Comparison of ENCODE assay signal across 27 cellular contexts in the genomic region with DNA sequence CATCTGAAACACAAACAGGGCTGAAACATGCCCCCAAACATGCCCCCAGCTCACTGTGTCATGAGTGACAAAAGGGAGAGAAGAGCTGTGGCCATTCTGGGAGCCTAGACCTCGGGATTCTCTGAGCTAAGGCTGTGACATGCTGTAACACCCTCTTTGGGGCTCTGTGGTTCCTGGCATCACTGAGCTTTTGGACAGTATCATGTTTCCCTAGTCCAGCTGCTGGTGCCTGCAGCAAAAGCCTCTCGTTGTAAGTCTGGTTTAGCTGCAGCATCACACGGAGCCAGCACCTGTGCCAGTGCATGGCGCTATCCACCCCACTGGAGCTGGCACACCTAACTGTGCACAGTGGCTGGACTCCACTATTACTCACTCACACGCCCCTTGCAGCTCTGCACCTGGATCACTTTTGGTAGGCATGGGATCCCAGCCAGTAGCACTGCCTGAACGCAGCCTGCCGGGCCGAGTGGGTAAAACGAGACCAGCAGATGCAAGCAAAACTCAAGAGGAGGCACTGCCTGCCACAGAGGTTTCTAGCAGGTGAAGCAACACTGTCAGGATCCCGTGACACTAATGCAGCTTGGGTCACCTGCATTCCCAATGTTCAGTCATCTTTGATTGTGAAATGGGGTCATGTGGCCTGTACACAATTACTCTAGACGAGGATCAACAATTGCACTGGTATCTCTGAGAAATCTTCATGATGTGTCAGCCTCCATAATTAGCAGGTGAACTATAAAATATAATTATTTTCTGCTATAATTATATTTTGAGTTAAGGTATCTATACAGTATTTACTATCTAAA.
A peak's percentile ranks its signal among the peaks of the same experiment; 100 is the strongest.
DNase-seq lines count a peak whose midpoint lies in the region; ATAC-seq and TF ChIP-seq lines count a peak whose summit lies in the region.
"Had no signal": no experiment of that assay in that cellular context is flagged by ENCODE, and none has a peak within 500 bp of the region (broad histone marks: within the 10 kb centered on the region; RNA-seq: fewer than 3 reads in every experiment).

No MANE protein-coding gene starts in this region.

- no peaks in the 10 kb centered on the region for H3K4me1 ChIP-seq in foreskin keratinocyte
- H3K4me1 ChIP-seq: heart left ventricle, vagina had no signal

- H3K27me3 Mint-ChIP-seq in stimulated activated memory B cell treated with anti-CD40 and anti-IgM and Interleukin-4, amounts not matched to agents 10 μg/mL and 1 μg/mL and 100 μg/mL, for 72 hours, result no peaks in the 10 kb centered on the region
- H3K27me3 Mint-ChIP-seq: activated CD4-positive, alpha-beta memory T cell treated with anti-CD3 and anti-CD28 coated beads, Interleukin-2, amount 10 ng/mL, durations not matched to agents 7 days and 5 days; dendritic cell treated with granulocyte-macrophage colony-stimulating factor and Interleukin-4, amounts not matched to agents 40 ng/mL and 50 ng/mL, for 4 days; IgD-negative memory B cell had no signal

- H3K4me3 Mint-ChIP-seq in stimulated activated memory B cell treated with anti-CD40 and anti-IgM and Interleukin-4, amounts not matched to agents 10 μg/mL and 1 μg/mL and 100 μg/mL, for 72 hours, result no peak overlapping the region
- H3K4me3 Mint-ChIP-seq: activated CD4-positive, alpha-beta memory T cell treated with anti-CD3 and anti-CD28 coated beads, Interleukin-2, amount 10 ng/mL, durations not matched to agents 7 days and 5 days; dendritic cell treated with granulocyte-macrophage colony-stimulating factor and Interleukin-4, amounts not matched to agents 40 ng/mL and 50 ng/mL, for 4 days; IgD-negative memory B cell had no signal

- DNase-seq in NCI-H748 (lab: John Stamatoyannopoulos, UW; ENCODE audit: unreplicated experiment) (peak; percentile 44), NCI-H748 treated with DMSO at 0.1 percent for 48 hours (lab: John Stamatoyannopoulos, UW) (no peak), NCI-H2196 treated with DMSO at 0.1 percent for 48 hours (lab: John Stamatoyannopoulos, UW; ENCODE audit: unreplicated experiment) (peak; percentile 96), foreskin keratinocyte (no peak), ureter (ENCODE audit: low spot score) (no peak), LoVo (ENCODE audit: low spot score) (no peak)
- DNase-seq: activated CD4-positive, alpha-beta memory T cell treated with anti-CD3 and anti-CD28 coated beads, Interleukin-2, amount 10 ng/mL, durations not matched to agents 7 days and 5 days; activated CD4-positive, CD25-positive, alpha-beta regulatory T cell; activated naive CD4-positive, alpha-beta T cell treated with Interleukin-2 at 50 U/mL for 16 hours; activated T-cell treated with anti-CD3 and anti-CD28 coated beads, Interleukin-2, amount 50 U/mL, for 1 hour; amniotic stem cell; DMS153; heart left ventricle; NCI-H187 treated with DMSO at 0.1 percent for 48 hours; stimulated activated CD4-positive, alpha-beta T cell treated with anti-CD3 and anti-CD28 coated beads, Interleukin-12 subunit alpha, Interleukin-12 subunit beta, amount 100 ng/mL, for 4 hours; stimulated activated CD8-positive, alpha-beta memory T cell treated with anti-CD3 and anti-CD28 coated beads, Interleukin-4, amount 100 ng/mL, for 48 hours; T-helper 9 cell had no signal

- no peaks in the 10 kb centered on the region for H3K36me3 Mint-ChIP-seq in stimulated activated memory B cell treated with anti-CD40 and anti-IgM and Interleukin-4, amounts not matched to agents 10 μg/mL and 1 μg/mL and 100 μg/mL, for 72 hours
- H3K36me3 Mint-ChIP-seq: IgD-negative memory B cell had no signal

- no peaks in the 10 kb centered on the region for H3K4me1 Mint-ChIP-seq in stimulated activated memory B cell treated with anti-CD40 and anti-IgM and Interleukin-4, amounts not matched to agents 10 μg/mL and 1 μg/mL and 100 μg/mL, for 72 hours
- H3K4me1 Mint-ChIP-seq: activated CD4-positive, alpha-beta memory T cell treated with anti-CD3 and anti-CD28 coated beads, Interleukin-2, amount 10 ng/mL, durations not matched to agents 7 days and 5 days; IgD-negative memory B cell had no signal

- ATAC-seq in foreskin keratinocyte, result peak; percentile 32
- ATAC-seq in stimulated activated memory B cell treated with anti-CD40 and anti-IgM and Interleukin-4, amounts not matched to agents 10 μg/mL and 1 μg/mL and 100 μg/mL, for 72 hours, result peak; percentile 43
- no peak for ATAC-seq in HG03378 (IDR thresholded peaks at IDR 0.05; ENCODE audit: unreplicated experiment)
- ATAC-seq: heart left ventricle, left lobe of liver, SK-N-SH treated with all-trans-retinoic acid at 6 μM for 48 hours had no signal

- no peak for TF ChIP-seq CTCF in foreskin keratinocyte (conservative IDR thresholded peaks at IDR 0.05)

- H3K27me3 ChIP-seq in foreskin keratinocyte, result no peaks in the 10 kb centered on the region
- H3K27me3 ChIP-seq: heart left ventricle, neutrophil, vagina had no signal

- H3K9me3 Mint-ChIP-seq in stimulated activated memory B cell treated with anti-CD40 and anti-IgM and Interleukin-4, amounts not matched to agents 10 μg/mL and 1 μg/mL and 100 μg/mL, for 72 hours, result peaks cover 3% of the 10 kb centered on the region

- no peak overlapping the region for H3K27ac Mint-ChIP-seq in stimulated activated memory B cell treated with anti-CD40 and anti-IgM and Interleukin-4, amounts not matched to agents 10 μg/mL and 1 μg/mL and 100 μg/mL, for 72 hours
- H3K27ac Mint-ChIP-seq: activated CD4-positive, alpha-beta memory T cell treated with anti-CD3 and anti-CD28 coated beads, Interleukin-2, amount 10 ng/mL, durations not matched to agents 7 days and 5 days; dendritic cell treated with granulocyte-macrophage colony-stimulating factor and Interleukin-4, amounts not matched to agents 40 ng/mL and 50 ng/mL, for 4 days; IgD-negative memory B cell had no signal

- H3K27ac ChIP-seq in foreskin keratinocyte, result no peak overlapping the region
- H3K27ac ChIP-seq: C4-2B, heart left ventricle, HL-60, neutrophil, vagina had no signal

Comparison
In these comparisons a context has a peak if more than half of its experiments do, and no peak if none do; other contexts are left out.
1. DNase-seq: peak in NCI-H748 (single experiment) and NCI-H2196 treated with DMSO at 0.1 percent for 48 hours (single experiment); none in NCI-H748 treated with DMSO at 0.1 percent for 48 hours (single experiment), foreskin keratinocyte (0 of 2), ureter (single experiment) and LoVo (single experiment).